Comparison of ENCODE assay signal across 1 cellular context in the genomic region with DNA sequence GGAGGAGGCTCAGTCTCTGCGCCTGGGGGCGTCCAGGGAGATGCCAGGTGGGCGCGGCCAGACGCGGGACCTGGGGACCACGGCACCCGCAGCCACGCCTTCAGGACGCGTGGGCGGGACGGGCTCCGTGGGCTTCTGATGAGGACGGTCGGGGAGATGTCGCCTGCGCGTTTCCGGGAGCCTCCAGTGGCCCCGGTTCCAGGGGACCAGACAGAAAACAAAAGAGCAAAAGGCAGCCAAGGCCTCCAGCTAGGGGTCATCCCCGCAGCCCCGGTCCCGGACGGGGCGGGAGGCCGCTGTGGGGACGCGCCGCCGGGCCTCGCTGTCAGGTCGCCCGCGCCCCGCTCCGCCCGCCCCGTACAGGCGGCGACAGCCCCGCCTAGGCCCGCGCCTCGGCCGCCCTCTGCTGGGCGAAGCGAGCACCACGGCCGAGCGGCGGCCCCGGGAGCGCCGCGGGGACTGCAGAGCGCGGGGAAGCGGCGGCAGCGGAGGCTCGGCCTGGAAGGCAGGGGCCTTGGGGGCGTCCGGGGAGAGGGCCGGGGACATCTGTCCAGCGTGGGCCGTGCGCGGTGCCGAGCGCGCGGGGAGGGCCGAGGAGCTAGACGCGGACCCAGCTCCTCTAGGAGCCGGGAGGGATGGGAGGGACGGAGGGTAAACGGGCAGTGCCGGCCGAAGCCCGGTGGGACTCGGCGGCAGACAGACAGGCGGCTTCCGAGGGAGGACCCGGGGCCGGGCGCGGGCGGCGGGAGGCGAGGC.
TF ChIP-seq lines count a peak whose summit lies in the region.

No MANE protein-coding gene starts in this region.

TF ChIP-seq in K562, 482 proteins besides CTCF, POLR2A, EP300 and RAD21 (continued from another document and continues in another):
- TF ChIP-seq, protein P1, sequence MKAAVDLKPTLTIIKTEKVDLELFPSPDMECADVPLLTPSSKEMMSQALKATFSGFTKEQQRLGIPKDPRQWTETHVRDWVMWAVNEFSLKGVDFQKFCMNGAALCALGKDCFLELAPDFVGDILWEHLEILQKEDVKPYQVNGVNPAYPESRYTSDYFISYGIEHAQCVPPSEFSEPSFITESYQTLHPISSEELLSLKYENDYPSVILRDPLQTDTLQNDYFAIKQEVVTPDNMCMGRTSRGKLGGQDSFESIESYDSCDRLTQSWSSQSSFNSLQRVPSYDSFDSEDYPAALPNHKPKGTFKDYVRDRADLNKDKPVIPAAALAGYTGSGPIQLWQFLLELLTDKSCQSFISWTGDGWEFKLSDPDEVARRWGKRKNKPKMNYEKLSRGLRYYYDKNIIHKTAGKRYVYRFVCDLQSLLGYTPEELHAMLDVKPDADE (conservative IDR thresholded peaks at IDR 0.05; ENCODE audit: control insufficient read depth, low read depth, low read length) = no peak; the same call in 1 of the 2 replicates
- TF ChIP-seq MAZ (CRISPR knock-in tag; conservative IDR thresholded peaks at IDR 0.05 in 1 of 2, IDR thresholded peaks at IDR 0.05 in 1 of 2) (peak in 1 of 2 experiments; percentile 90; a peak in 2 of 4 replicates), KHSRP (IDR thresholded peaks at IDR 0.05) (no peak), MXI1 (IDR thresholded peaks at IDR 0.05; ENCODE audit: low read depth, low read length) (no peak), HIVEP1 (CRISPR knock-in tag; IDR thresholded peaks at IDR 0.05) (no peak), MEF2A (IDR thresholded peaks at IDR 0.05; ENCODE audit: control insufficient read depth, low read depth, low read length) (no peak), ZNF3 (CRISPR knock-in tag; IDR thresholded peaks at IDR 0.05) (no peak), SRSF1 (IDR thresholded peaks at IDR 0.05; ENCODE audit: low read depth, low read length) (no peak), TCFL5 (CRISPR knock-in tag; conservative IDR thresholded peaks at IDR 0.05) (no peak), NELFE (IDR thresholded peaks at IDR 0.05; ENCODE audit: insufficient read depth, insufficient read length) (no peak), OTX1 (CRISPR knock-in tag; IDR thresholded peaks at IDR 0.05) (no peak), SAP30 (IDR thresholded peaks at IDR 0.05; ENCODE audit: borderline replicate concordance, insufficient read depth, low read depth, low read length, poor library complexity, severe bottlenecking) (peak; percentile 54), TCF7L2 (IDR thresholded peaks at IDR 0.05; ENCODE audit: low read depth, low read length) (no peak), ETV1 (tag; conservative IDR thresholded peaks at IDR 0.05; ENCODE audit: low read depth) (no peak), TFAM (CRISPR knock-in tag; conservative IDR thresholded peaks at IDR 0.05) (no peak), SRSF3 (IDR thresholded peaks at IDR 0.05; ENCODE audit: insufficient read depth, low read length) (no peak), GABPB1 (CRISPR knock-in tag; IDR thresholded peaks at IDR 0.05) (no peak), HOXB6 (CRISPR knock-in tag; IDR thresholded peaks at IDR 0.05; ENCODE audit: borderline replicate concordance) (0 out of 2 replicates have a peak, but pooled peaks have one; percentile 27), ARID2 (IDR thresholded peaks at IDR 0.05) (no peak), ZSCAN29 (IDR thresholded peaks at IDR 0.05) (no peak), ZNF586 (CRISPR knock-in tag; conservative IDR thresholded peaks at IDR 0.05) (no peak), BRF1 (IDR thresholded peaks at IDR 0.05; ENCODE audit: borderline replicate concordance, extremely low read depth, insufficient read length) (no peak), ZNF274 (IDR thresholded peaks at IDR 0.05; ENCODE audit: borderline replicate concordance, low read depth, low read length) (no peak), FOXK1 (CRISPR knock-in tag; IDR thresholded peaks at IDR 0.05; ENCODE audit: borderline replicate concordance) (no peak), CHCHD3 (CRISPR knock-in tag; IDR thresholded peaks at IDR 0.05) (no peak), PTBP1 (IDR thresholded peaks at IDR 0.05; ENCODE audit: low read depth, low read length) (no peak), DPF2 (IDR thresholded peaks at IDR 0.05) (no peak), ZNF507 (tag; conservative IDR thresholded peaks at IDR 0.05) (no peak), NCOA4 (IDR thresholded peaks at IDR 0.05; ENCODE audit: partially characterized antibody) (no peak), MTA1 (IDR thresholded peaks at IDR 0.05; ENCODE audit: borderline replicate concordance) (no peak), ETS2 (tag; IDR thresholded peaks at IDR 0.05; ENCODE audit: borderline replicate concordance, poor library complexity, severe bottlenecking) (no peak), ZNF584 (CRISPR knock-in tag; IDR thresholded peaks at IDR 0.05; ENCODE audit: low read depth) (no peak), PHTF2 (CRISPR knock-in tag; IDR thresholded peaks at IDR 0.05) (no peak), CBFB (CRISPR knock-in tag; IDR thresholded peaks at IDR 0.05) (peak; percentile 68; the same call in 1 of the 2 replicates), SMAD2 (IDR thresholded peaks at IDR 0.05; ENCODE audit: low read depth, low read length) (no peak), ZEB2 (IDR thresholded peaks at IDR 0.05) (no peak), PRPF4 (IDR thresholded peaks at IDR 0.05; ENCODE audit: insufficient read depth, low read depth, low read length, poor library complexity, severe bottlenecking) (no peak), CHD4 (IDR thresholded peaks at IDR 0.05; ENCODE audit: insufficient read depth, insufficient replicate concordance, low read depth, low read length, poor library complexity, severe bottlenecking) (no peak), L3MBTL2 (IDR thresholded peaks at IDR 0.05) (no peak; the same call in 1 of the 2 replicates), ZNF785 (CRISPR knock-in tag; IDR thresholded peaks at IDR 0.05) (no peak), KAT7 (CRISPR knock-in tag; IDR thresholded peaks at IDR 0.05; ENCODE audit: borderline replicate concordance) (0 out of 2 replicates have a peak, but pooled peaks have one; percentile 78), EZH2 (IDR thresholded peaks at IDR 0.05; ENCODE audit: borderline replicate concordance, low read depth, low read length) (no peak), GTF2E2 (tag; IDR thresholded peaks at IDR 0.05) (no peak), ZBTB1 (CRISPR knock-in tag; IDR thresholded peaks at IDR 0.05; ENCODE audit: borderline replicate concordance, low read depth) (no peak), BCOR (IDR thresholded peaks at IDR 0.05) (no peak), TOE1 (IDR thresholded peaks at IDR 0.05; ENCODE audit: borderline replicate concordance) (peak; percentile 37; the same call in 1 of the 2 replicates), TOE1 (CRISPR knock-in tag; IDR thresholded peaks at IDR 0.05; ENCODE audit: borderline replicate concordance, low read depth) (no peak), CC2D1A (IDR thresholded peaks at IDR 0.05) (no peak)
- TF ChIP-seq, protein P2, sequence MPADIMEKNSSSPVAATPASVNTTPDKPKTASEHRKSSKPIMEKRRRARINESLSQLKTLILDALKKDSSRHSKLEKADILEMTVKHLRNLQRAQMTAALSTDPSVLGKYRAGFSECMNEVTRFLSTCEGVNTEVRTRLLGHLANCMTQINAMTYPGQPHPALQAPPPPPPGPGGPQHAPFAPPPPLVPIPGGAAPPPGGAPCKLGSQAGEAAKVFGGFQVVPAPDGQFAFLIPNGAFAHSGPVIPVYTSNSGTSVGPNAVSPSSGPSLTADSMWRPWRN (IDR thresholded peaks at IDR 0.05; ENCODE audit: low read depth) = no peak
- TF ChIP-seq, protein P3, sequence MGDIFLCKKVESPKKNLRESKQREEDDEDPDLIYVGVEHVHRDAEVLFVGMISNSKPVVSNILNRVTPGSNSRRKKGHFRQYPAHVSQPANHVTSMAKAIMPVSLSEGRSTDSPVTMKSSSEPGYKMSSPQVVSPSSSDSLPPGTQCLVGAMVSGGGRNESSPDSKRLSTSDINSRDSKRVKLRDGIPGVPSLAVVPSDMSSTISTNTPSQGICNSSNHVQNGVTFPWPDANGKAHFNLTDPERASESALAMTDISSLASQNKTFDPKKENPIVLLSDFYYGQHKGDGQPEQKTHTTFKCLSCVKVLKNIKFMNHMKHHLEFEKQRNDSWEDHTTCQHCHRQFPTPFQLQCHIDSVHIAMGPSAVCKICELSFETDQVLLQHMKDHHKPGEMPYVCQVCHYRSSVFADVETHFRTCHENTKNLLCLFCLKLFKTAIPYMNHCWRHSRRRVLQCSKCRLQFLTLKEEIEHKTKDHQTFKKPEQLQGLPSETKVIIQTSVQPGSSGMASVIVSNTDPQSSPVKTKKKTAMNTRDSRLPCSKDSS (IDR thresholded peaks at IDR 0.05; ENCODE audit: low read depth, partially characterized antibody) = no peak
- TF ChIP-seq, protein P4, sequence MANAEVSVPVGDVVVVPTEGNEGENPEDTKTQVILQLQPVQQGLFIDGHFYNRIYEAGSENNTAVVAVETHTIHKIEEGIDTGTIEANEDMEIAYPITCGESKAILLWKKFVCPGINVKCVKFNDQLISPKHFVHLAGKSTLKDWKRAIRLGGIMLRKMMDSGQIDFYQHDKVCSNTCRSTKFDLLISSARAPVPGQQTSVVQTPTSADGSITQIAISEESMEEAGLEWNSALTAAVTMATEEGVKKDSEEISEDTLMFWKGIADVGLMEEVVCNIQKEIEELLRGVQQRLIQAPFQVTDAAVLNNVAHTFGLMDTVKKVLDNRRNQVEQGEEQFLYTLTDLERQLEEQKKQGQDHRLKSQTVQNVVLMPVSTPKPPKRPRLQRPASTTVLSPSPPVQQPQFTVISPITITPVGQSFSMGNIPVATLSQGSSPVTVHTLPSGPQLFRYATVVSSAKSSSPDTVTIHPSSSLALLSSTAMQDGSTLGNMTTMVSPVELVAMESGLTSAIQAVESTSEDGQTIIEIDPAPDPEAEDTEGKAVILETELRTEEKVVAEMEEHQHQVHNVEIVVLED (CRISPR knock-in tag; IDR thresholded peaks at IDR 0.05) = no peak
- TF ChIP-seq, protein P5, sequence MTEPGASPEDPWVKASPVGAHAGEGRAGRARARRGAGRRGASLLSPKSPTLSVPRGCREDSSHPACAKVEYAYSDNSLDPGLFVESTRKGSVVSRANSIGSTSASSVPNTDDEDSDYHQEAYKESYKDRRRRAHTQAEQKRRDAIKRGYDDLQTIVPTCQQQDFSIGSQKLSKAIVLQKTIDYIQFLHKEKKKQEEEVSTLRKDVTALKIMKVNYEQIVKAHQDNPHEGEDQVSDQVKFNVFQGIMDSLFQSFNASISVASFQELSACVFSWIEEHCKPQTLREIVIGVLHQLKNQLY (CRISPR knock-in tag; conservative IDR thresholded peaks at IDR 0.05) = 0 out of 4 replicates have a peak, but pooled peaks of 1 of the 2 experiments have one; percentile 33
- TF ChIP-seq, protein P6, sequence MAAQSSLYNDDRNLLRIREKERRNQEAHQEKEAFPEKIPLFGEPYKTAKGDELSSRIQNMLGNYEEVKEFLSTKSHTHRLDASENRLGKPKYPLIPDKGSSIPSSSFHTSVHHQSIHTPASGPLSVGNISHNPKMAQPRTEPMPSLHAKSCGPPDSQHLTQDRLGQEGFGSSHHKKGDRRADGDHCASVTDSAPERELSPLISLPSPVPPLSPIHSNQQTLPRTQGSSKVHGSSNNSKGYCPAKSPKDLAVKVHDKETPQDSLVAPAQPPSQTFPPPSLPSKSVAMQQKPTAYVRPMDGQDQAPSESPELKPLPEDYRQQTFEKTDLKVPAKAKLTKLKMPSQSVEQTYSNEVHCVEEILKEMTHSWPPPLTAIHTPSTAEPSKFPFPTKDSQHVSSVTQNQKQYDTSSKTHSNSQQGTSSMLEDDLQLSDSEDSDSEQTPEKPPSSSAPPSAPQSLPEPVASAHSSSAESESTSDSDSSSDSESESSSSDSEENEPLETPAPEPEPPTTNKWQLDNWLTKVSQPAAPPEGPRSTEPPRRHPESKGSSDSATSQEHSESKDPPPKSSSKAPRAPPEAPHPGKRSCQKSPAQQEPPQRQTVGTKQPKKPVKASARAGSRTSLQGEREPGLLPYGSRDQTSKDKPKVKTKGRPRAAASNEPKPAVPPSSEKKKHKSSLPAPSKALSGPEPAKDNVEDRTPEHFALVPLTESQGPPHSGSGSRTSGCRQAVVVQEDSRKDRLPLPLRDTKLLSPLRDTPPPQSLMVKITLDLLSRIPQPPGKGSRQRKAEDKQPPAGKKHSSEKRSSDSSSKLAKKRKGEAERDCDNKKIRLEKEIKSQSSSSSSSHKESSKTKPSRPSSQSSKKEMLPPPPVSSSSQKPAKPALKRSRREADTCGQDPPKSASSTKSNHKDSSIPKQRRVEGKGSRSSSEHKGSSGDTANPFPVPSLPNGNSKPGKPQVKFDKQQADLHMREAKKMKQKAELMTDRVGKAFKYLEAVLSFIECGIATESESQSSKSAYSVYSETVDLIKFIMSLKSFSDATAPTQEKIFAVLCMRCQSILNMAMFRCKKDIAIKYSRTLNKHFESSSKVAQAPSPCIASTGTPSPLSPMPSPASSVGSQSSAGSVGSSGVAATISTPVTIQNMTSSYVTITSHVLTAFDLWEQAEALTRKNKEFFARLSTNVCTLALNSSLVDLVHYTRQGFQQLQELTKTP (IDR thresholded peaks at IDR 0.05; ENCODE audit: low read depth in 1 of 2, partially characterized antibody in 2 of 2) = no peak
- TF ChIP-seq, protein P7, sequence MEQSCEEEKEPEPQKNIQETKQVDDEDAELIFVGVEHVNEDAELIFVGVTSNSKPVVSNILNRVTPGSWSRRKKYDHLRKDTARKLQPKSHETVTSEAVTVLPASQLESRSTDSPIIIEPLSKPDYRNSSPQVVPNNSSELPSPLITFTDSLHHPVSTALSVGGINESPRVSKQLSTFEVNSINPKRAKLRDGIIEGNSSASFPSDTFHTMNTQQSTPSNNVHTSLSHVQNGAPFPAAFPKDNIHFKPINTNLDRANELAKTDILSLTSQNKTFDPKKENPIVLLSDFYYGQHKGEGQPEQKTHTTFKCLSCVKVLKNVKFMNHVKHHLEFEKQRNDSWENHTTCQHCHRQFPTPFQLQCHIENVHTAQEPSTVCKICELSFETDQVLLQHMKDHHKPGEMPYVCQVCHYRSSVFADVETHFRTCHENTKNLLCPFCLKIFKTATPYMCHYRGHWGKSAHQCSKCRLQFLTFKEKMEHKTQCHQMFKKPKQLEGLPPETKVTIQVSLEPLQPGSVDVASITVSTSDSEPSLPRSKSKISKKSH (CRISPR knock-in tag; IDR thresholded peaks at IDR 0.05) = no peak
- TF ChIP-seq, protein P8, sequence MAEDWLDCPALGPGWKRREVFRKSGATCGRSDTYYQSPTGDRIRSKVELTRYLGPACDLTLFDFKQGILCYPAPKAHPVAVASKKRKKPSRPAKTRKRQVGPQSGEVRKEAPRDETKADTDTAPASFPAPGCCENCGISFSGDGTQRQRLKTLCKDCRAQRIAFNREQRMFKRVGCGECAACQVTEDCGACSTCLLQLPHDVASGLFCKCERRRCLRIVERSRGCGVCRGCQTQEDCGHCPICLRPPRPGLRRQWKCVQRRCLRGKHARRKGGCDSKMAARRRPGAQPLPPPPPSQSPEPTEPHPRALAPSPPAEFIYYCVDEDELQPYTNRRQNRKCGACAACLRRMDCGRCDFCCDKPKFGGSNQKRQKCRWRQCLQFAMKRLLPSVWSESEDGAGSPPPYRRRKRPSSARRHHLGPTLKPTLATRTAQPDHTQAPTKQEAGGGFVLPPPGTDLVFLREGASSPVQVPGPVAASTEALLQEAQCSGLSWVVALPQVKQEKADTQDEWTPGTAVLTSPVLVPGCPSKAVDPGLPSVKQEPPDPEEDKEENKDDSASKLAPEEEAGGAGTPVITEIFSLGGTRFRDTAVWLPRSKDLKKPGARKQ (CRISPR knock-in tag; IDR thresholded peaks at IDR 0.05) = no peak
- TF ChIP-seq, protein P9, sequence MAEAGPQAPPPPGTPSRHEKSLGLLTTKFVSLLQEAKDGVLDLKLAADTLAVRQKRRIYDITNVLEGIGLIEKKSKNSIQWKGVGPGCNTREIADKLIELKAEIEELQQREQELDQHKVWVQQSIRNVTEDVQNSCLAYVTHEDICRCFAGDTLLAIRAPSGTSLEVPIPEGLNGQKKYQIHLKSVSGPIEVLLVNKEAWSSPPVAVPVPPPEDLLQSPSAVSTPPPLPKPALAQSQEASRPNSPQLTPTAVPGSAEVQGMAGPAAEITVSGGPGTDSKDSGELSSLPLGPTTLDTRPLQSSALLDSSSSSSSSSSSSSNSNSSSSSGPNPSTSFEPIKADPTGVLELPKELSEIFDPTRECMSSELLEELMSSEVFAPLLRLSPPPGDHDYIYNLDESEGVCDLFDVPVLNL (CRISPR knock-in tag; IDR thresholded peaks at IDR 0.05; ENCODE audit: low read depth) = no peak
